Comparison of ENCODE assay signal across 1 cellular context in genomic region chr2:112726487-112727190, GRCh38.
TF ChIP-seq lines count a peak whose summit lies in the region.

No MANE protein-coding gene starts in this region.

TF ChIP-seq in GM23338, 12 proteins besides CTCF, POLR2A, EP300 and RAD21 (continued from another document):
- TF ChIP-seq REST (IDR thresholded peaks at IDR 0.05; ENCODE audit: unreplicated experiment), result no peak
